Comparison of ENCODE assay signal across 24 cellular contexts in the genomic region with DNA sequence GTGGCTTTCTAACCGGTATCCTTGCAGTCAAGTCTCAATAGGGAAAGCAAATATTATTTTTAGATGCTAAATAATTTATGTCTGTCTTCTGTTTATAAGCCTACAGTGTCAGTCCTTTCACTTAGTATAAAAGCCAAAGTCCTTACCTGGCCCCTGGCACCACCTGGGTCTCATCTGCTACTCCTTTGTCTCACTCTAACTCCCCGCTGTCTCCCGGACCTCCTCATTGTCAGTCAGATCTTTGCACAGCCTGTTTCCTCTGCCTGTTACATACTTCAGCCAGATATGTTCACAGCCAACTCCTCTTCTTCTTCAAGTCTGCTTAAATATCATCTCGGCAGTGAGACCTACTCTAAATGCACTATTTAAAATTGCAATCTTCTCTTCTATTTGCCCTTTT.
DNase-seq lines count a peak whose midpoint lies in the region; ATAC-seq and TF ChIP-seq lines count a peak whose summit lies in the region.
"Had no signal": no experiment of that assay in that cellular context is flagged by ENCODE, and none has a peak within 500 bp of the region (broad histone marks: within the 10 kb centered on the region; RNA-seq: fewer than 3 reads in every experiment).

No MANE protein-coding gene starts in this region.

- H3K36me3 ChIP-seq in CD8-positive, alpha-beta T cell (ENCODE audit: insufficient read depth, low read length): peaks cover 9% of the 10 kb centered on the region
- H3K36me3 ChIP-seq: stomach, thyroid gland had no signal

- peaks cover 28% of the 10 kb centered on the region for H3K36me3 Mint-ChIP-seq in activated CD4-positive, alpha-beta T cell treated with anti-CD3 and anti-CD28 coated beads for 36 hours (ENCODE audit: low read depth)
- H3K36me3 Mint-ChIP-seq in CD8-positive, alpha-beta T cell: peaks cover 62% of the 10 kb centered on the region
- H3K36me3 Mint-ChIP-seq in T-cell: peaks cover 61% of the 10 kb centered on the region

- peak overlapping the region; percentile 1 for H3K27ac Mint-ChIP-seq in activated CD4-positive, alpha-beta T cell treated with anti-CD3 and anti-CD28 coated beads for 36 hours
- peak overlapping the region; percentile 87 for H3K27ac Mint-ChIP-seq in CD8-positive, alpha-beta T cell
- H3K27ac Mint-ChIP-seq in T-cell: peak overlapping the region; percentile 55 to 77
- H3K27ac Mint-ChIP-seq: nephron; T-helper 1 cell treated with Interleukin-12 subunit alpha and Interleukin-12 subunit beta and Interleukin-4 antibody, amounts not matched to agents 30 μg/mL and 1 μg/mL, for 36 hours had no signal

- DNase-seq in activated CD4-positive, alpha-beta T cell treated with anti-CD3 and anti-CD28 coated beads for 36 hours: no peak
- DNase-seq in activated CD4-positive, alpha-beta T cell treated with anti-CD3 and anti-CD28 coated beads for 4 hours: no peak
- DNase-seq in CD8-positive, alpha-beta T cell: no peak
- no peak for DNase-seq in T-cell
- peak; percentile 9 for DNase-seq in iPS DF 19.7 (ENCODE audit: low read depth, low spot score)
- no peak for DNase-seq in left colon
- no peak for DNase-seq in GM20000 (ENCODE audit: low spot score)
- no peak for DNase-seq in caudate nucleus (lab: John Stamatoyannopoulos, UW)
- DNase-seq: activated CD4-positive, CD25-positive, alpha-beta regulatory T cell treated with anti-CD3 and anti-CD28 coated beads, Interleukin-2, amount 50 U/mL, for 72 hours; AML-193; DMS53; effector CD8-positive, alpha-beta T cell; GDM1; glutamatergic neuron; NCI-H1092; NCI-H2029; NCI-H345; NCI-H82; stomach; thyroid gland had no signal

- H3K9me3 Mint-ChIP-seq in activated CD4-positive, alpha-beta T cell treated with anti-CD3 and anti-CD28 coated beads for 36 hours (ENCODE audit: low read depth): no peaks in the 10 kb centered on the region
- H3K9me3 Mint-ChIP-seq in CD8-positive, alpha-beta T cell: no peaks in the 10 kb centered on the region
- H3K9me3 Mint-ChIP-seq in T-cell: no peaks in the 10 kb centered on the region
- H3K9me3 Mint-ChIP-seq: nephron had no signal

- TF ChIP-seq CTCF in CD8-positive, alpha-beta T cell (IDR thresholded peaks at IDR 0.05): no peak
- no peak for TF ChIP-seq CTCF in GM20000 (IDR thresholded peaks at IDR 0.05; ENCODE audit: extremely low read depth, missing control alignments)

- H3K4me3 Mint-ChIP-seq in activated CD4-positive, alpha-beta T cell treated with anti-CD3 and anti-CD28 coated beads for 36 hours: no peak overlapping the region
- peak overlapping the region; percentile 7 for H3K4me3 Mint-ChIP-seq in CD8-positive, alpha-beta T cell
- H3K4me3 Mint-ChIP-seq in T-cell: peak overlapping the region in 2 of 3 donors; percentile 1 to 5
- H3K4me3 Mint-ChIP-seq: nephron; T-helper 1 cell treated with Interleukin-12 subunit alpha and Interleukin-12 subunit beta and Interleukin-4 antibody, amounts not matched to agents 30 μg/mL and 1 μg/mL, for 36 hours had no signal

- no peak overlapping the region for H3K4me3 ChIP-seq in CD8-positive, alpha-beta T cell (ENCODE audit: low read depth, low read length)
- H3K4me3 ChIP-seq: lung, stomach, thyroid gland had no signal

- ATAC-seq in activated CD4-positive, alpha-beta T cell treated with anti-CD3 and anti-CD28 coated beads for 36 hours: no peak
- ATAC-seq in CD8-positive, alpha-beta T cell: no peak
- ATAC-seq in T-cell (replicated peaks in 1 of 4) (no peak), left colon (no peak)

- no peaks in the 10 kb centered on the region for H3K27me3 ChIP-seq in CD8-positive, alpha-beta T cell (ENCODE audit: insufficient read depth, low read length)
- H3K27me3 ChIP-seq: stomach, thyroid gland had no signal

- no peaks in the 10 kb centered on the region for H3K27me3 Mint-ChIP-seq in activated CD4-positive, alpha-beta T cell treated with anti-CD3 and anti-CD28 coated beads for 36 hours
- no peaks in the 10 kb centered on the region for H3K27me3 Mint-ChIP-seq in CD8-positive, alpha-beta T cell (ENCODE audit: low read depth)
- H3K27me3 Mint-ChIP-seq in T-cell: no peaks in the 10 kb centered on the region

- H3K4me1 Mint-ChIP-seq in activated CD4-positive, alpha-beta T cell treated with anti-CD3 and anti-CD28 coated beads for 36 hours: peaks cover 87% of the 10 kb centered on the region
- H3K4me1 Mint-ChIP-seq in CD8-positive, alpha-beta T cell (ENCODE audit: low read depth): peaks cover 87% of the 10 kb centered on the region
- H3K4me1 Mint-ChIP-seq in T-cell: peaks cover 87 to 88% (median 87%) of the 10 kb centered on the region in 3 donors
- H3K4me1 Mint-ChIP-seq: nephron had no signal

- peaks cover 87% of the 10 kb centered on the region for H3K4me1 ChIP-seq in CD8-positive, alpha-beta T cell (ENCODE audit: insufficient read depth, low read length)
- H3K4me1 ChIP-seq: stomach, thyroid gland had no signal

- no peaks in the 10 kb centered on the region for H3K9me3 ChIP-seq in CD8-positive, alpha-beta T cell (ENCODE audit: low read length)
- H3K9me3 ChIP-seq: stomach, thyroid gland had no signal

- POLR2A ChIA-PET in activated CD4-positive, alpha-beta T cell treated with anti-CD3 and anti-CD28 coated beads for 36 hours (lab: Charles Lee): interaction anchor here (0.6 kb wide), 1 partner anchor 64 kb away, joined by 3 read pairs; no protein-coding TSS in a partner anchor
- POLR2A ChIA-PET in CD8-positive, alpha-beta T cell (lab: Charles Lee): interaction anchor here (1.0 kb wide), 1 partner anchor 10 kb away, joined by 5 read pairs; no protein-coding TSS in a partner anchor
- POLR2A ChIA-PET in T-cell (lab: Charles Lee): interaction anchor here in 1 of 2 donors (0.7 kb wide), 1 partner anchor 363 kb away, joined by 3 read pairs; no protein-coding TSS in a partner anchor

- intact Hi-C loops in activated CD4-positive, alpha-beta T cell treated with anti-CD3 and anti-CD28 coated beads for 36 hours (cut with DNase I, micrococcal nuclease): loop anchor here in 1 of 2 experiments (2.0 kb wide), 1 partner anchor 64 kb away; no protein-coding TSS in a partner anchor
- intact Hi-C loops in CD8-positive, alpha-beta T cell (cut with DNase I, micrococcal nuclease): no loop called here
- intact Hi-C loops in left colon (cut with DNase I, micrococcal nuclease): no loop called here

- H3K27ac ChIP-seq in CD8-positive, alpha-beta T cell (ENCODE audit: low read depth, low read length): no peak overlapping the region
- H3K27ac ChIP-seq in caudate nucleus (ENCODE audit: low read depth, low read length): no peak overlapping the region
- H3K27ac ChIP-seq: RWPE1, stomach, thyroid gland had no signal

- CTCF ChIA-PET in activated CD4-positive, alpha-beta T cell treated with anti-CD3 and anti-CD28 coated beads for 36 hours (lab: Charles Lee): interaction anchor here (0.7 to 1.6 kb wide), 3 partner anchors 13 to 63 kb away, joined by 3 to 8 read pairs (median 3); no protein-coding TSS in a partner anchor
- CTCF ChIA-PET in CD8-positive, alpha-beta T cell (lab: Charles Lee): no interaction called here
- CTCF ChIA-PET in T-cell (lab: Charles Lee): interaction anchor here in 1 of 2 donors (0.6 to 2.0 kb wide), 2 partner anchors 20 to 39 kb away, joined by 3 to 7 read pairs; no protein-coding TSS in a partner anchor

Comparison
In these comparisons a context has a peak if more than half of its experiments do, and no peak if none do; other contexts are left out.
1. H3K27ac Mint-ChIP-seq: peak in every context shown above with its lines; median percentile 87 in CD8-positive, alpha-beta T cell; 66 in T-cell; 1 in activated CD4-positive, alpha-beta T cell treated with anti-CD3 and anti-CD28 coated beads for 36 hours.